In genomic region chr7:113625494-113626102, GRCh38 we compare ENCODE assay signal across 35 cellular contexts.
"Had no signal": no experiment of that assay in that cellular context is flagged by ENCODE, and none has a peak within 500 bp of the region (broad histone marks: within the 10 kb centered on the region; RNA-seq: fewer than 3 reads in every experiment).

No MANE protein-coding gene starts in this region.

- DNase-seq: Kasumi-1, MG63, MM.1S, MV-4-11, NCI-H1048, NCI-H1092, NCI-H1092 treated with DMSO at 0.1 percent for 48 hours, NCI-H1105, NCI-H1105 treated with DMSO at 0.1 percent for 48 hours, NCI-H1417, NCI-H1417 treated with DMSO at 0.1 percent for 48 hours, NCI-H1436, NCI-H1436 treated with DMSO at 0.1 percent for 48 hours, NCI-H146, NCI-H1694, NCI-H1694 treated with DMSO at 0.1 percent for 48 hours, NCI-H187, NCI-H187 treated with DMSO at 0.1 percent for 48 hours, NCI-H1930, NCI-H2029, NCI-H2029 treated with DMSO at 0.1 percent for 48 hours, NCI-H2081, NCI-H2081 treated with DMSO at 0.1 percent for 48 hours, NCI-H2107, NCI-H2171, NCI-H2171 treated with DMSO at 0.1 percent for 48 hours, NCI-H2227 treated with DMSO at 0.1 percent for 48 hours, NCI-H226, NCI-H345, NCI-H446, NCI-H446 treated with DMSO at 0.1 percent for 48 hours, NCI-H510A, NCI-H510A treated with DMSO at 0.1 percent for 48 hours, NCI-H524, NCI-H524 treated with DMSO at 0.1 percent for 48 hours had no signal

- H3K36me3 ChIP-seq: MG63 had no signal

- H3K4me3 ChIP-seq: MG63 had no signal

- H3K27me3 ChIP-seq: MG63 had no signal
